In genomic region chr12:121632069-121632970, GRCh38 we compare ENCODE assay signal across 11 cellular contexts. TPM values are rescaled to one million over a fixed set of nuclear protein-coding genes. Genes with fewer than 3 reads are reported as not detected.
DNase-seq lines count a peak whose midpoint lies in the region; ATAC-seq, FAIRE-seq and TF ChIP-seq lines count a peak whose summit lies in the region.
"Had no signal": no experiment of that assay in that cellular context is flagged by ENCODE, and none has a peak within 500 bp of the region (broad histone marks: within the 10 kb centered on the region; RNA-seq: fewer than 3 reads in every experiment).

No MANE protein-coding gene starts in this region.

- H3K9me3 Mint-ChIP-seq in activated naive CD4-positive, alpha-beta T cell treated with anti-CD3 and anti-CD28 coated beads, Interleukin-2, amount 50 U/mL, for 24 hours, result no peaks in the 10 kb centered on the region

- H3K36me3 ChIP-seq in K562 (ENCODE audit: control insufficient read depth, insufficient read depth, low read length), result peaks cover 39% of the 10 kb centered on the region; the same call in 2 of the 3 replicates
- no peaks in the 10 kb centered on the region for H3K36me3 ChIP-seq in upper lobe of left lung

- no TSS peak for BruUV-seq in K562 (replicated peaks; lab: Mats Ljungman, UMichigan)

- H2AFZ ChIP-seq in K562 (ENCODE audit: low read depth, low read length), result no peak overlapping the region

- no peak for TF ChIP-seq RAD21 in K562 (CRISPR knock-in tag; conservative IDR thresholded peaks at IDR 0.05 in 1 of 2, IDR thresholded peaks at IDR 0.05 in 1 of 2)

- TF ChIP-seq EP300 in K562 (IDR thresholded peaks at IDR 0.05; ENCODE audit: low read length), result no peak
- TF ChIP-seq EP300 in upper lobe of left lung (IDR thresholded peaks at IDR 0.05), result no peak

- H3K4me1 ChIP-seq in K562 (replicated peaks in 1 of 2; ENCODE audit: control insufficient read depth in 2 of 2, insufficient read depth in 2 of 2, low read length in 2 of 2) (peaks cover 44 to 47% of the 10 kb centered on the region in 2 experiments), upper lobe of left lung (peaks cover 58 to 67% (median 59%) of the 10 kb centered on the region in 4 donors)

- CTCF ChIA-PET in K562 (lab: Yijun Ruan, JAX; ENCODE audit: low intra/inter-chr PET ratio), result no interaction called here

- no peaks in the 10 kb centered on the region for H3K9me1 ChIP-seq in K562 (ENCODE audit: control insufficient read depth, insufficient read depth, low read length)

- peaks cover 66% of the 10 kb centered on the region for H3K79me2 ChIP-seq in K562 (ENCODE audit: control insufficient read depth, insufficient read depth, low read length)

- H3K36me3 Mint-ChIP-seq in activated naive CD4-positive, alpha-beta T cell treated with anti-CD3 and anti-CD28 coated beads, Interleukin-2, amount 50 U/mL, for 24 hours, result peaks cover 12% of the 10 kb centered on the region

- TF ChIP-seq POLR2A in K562 (conservative IDR thresholded peaks at IDR 0.05) (no peak), upper lobe of left lung (IDR thresholded peaks at IDR 0.05) (no peak)

- TF ChIP-seq CTCF in K562 (IDR thresholded peaks at IDR 0.05 in 2 of 3, conservative IDR thresholded peaks at IDR 0.05 in 1 of 3; ENCODE audit: insufficient read depth in 2 of 3, low read depth in 1 of 3, low read length in 3 of 3), result no peak
- no peak for TF ChIP-seq CTCF in upper lobe of left lung (IDR thresholded peaks at IDR 0.05)

- FAIRE-seq in K562 (lab: Jason Lieb, UNC) (no peak), HTR-8/SVneo (lab: Jason Lieb, UNC) (no peak)

- H3K27me3 ChIP-seq in K562 (ENCODE audit: control insufficient read depth in 2 of 2, insufficient read depth in 2 of 2, low read length in 2 of 2), result no peaks in the 10 kb centered on the region
- no peaks in the 10 kb centered on the region for H3K27me3 ChIP-seq in upper lobe of left lung

- H4K20me1 ChIP-seq in K562 (replicated peaks; ENCODE audit: control insufficient read depth, insufficient read depth, low read length), result peaks cover 8% of the 10 kb centered on the region

- peak overlapping the region; percentile 75 for H3K4me3 Mint-ChIP-seq in activated naive CD4-positive, alpha-beta T cell treated with anti-CD3 and anti-CD28 coated beads, Interleukin-2, amount 50 U/mL, for 24 hours

- H3K4me2 ChIP-seq in K562 (ENCODE audit: insufficient read depth, low read length), result 0 out of 2 replicates have a peak overlapping the region, but pooled peaks have one; percentile 20

- 49% methylated on average over 11 of the region's 11 CpGs for WGBS in K562 (ENCODE audit: insufficient coverage, low coverage, missing lambda C conversion rate)
- 59 to 61% methylated on average over 11 of the region's 11 CpGs for WGBS in upper lobe of left lung, 2 donors

- intact Hi-C loops in K562 (cut with micrococcal nuclease), result no loop called here
- intact Hi-C loops in cardiac septum (cut with DNase I), result no loop called here

- H3K27me3 Mint-ChIP-seq in activated naive CD4-positive, alpha-beta T cell treated with anti-CD3 and anti-CD28 coated beads, Interleukin-2, amount 50 U/mL, for 24 hours, result no peaks in the 10 kb centered on the region

- H3K9me3 ChIP-seq in K562 (replicated peaks; ENCODE audit: control insufficient read depth, insufficient read depth, low read depth, low read length) (no peaks in the 10 kb centered on the region), upper lobe of left lung (no peaks in the 10 kb centered on the region)

- no peak overlapping the region for H3K4me3 ChIP-seq in K562
- no peak overlapping the region for H3K4me3 ChIP-seq in upper lobe of left lung

- DNase-seq in activated naive CD4-positive, alpha-beta T cell treated with anti-CD3 and anti-CD28 coated beads, Interleukin-2, amount 50 U/mL, for 16 hours, result no peak
- DNase-seq in K562 (ENCODE audit: extremely low read depth in 1 of 4, low spot score in 3 of 4) (peak in 1 of 4 experiments; percentile 14), myocyte (ENCODE audit: low read depth) (peak; percentile 45), upper lobe of left lung (no peak), HTR-8/SVneo (ENCODE audit: insufficient read length, low spot score) (no peak), cerebellar cortex (ENCODE audit: low spot score) (no peak), cardiac septum (ENCODE audit: low spot score) (no peak)
- DNase-seq: amniotic stem cell, NCI-H2227 treated with DMSO at 0.1 percent for 48 hours had no signal

- peak overlapping the region; percentile 92 for H3K27ac Mint-ChIP-seq in activated naive CD4-positive, alpha-beta T cell treated with anti-CD3 and anti-CD28 coated beads, Interleukin-2, amount 50 U/mL, for 24 hours

- peak overlapping the region in 1 of 2 experiments; percentile 82; a peak in 2 of 4 replicates for H3K9ac ChIP-seq in K562 (ENCODE audit: insufficient read depth in 1 of 2, low read depth in 2 of 2, low read length in 2 of 2)

- in situ Hi-C loops in K562 (cut with MboI), result no loop called here

- H3K27ac ChIP-seq in K562 (ENCODE audit: extremely low read depth, low read depth, low read length) (peak overlapping the region; percentile 73; the same call in 1 of the 3 replicates), upper lobe of left lung (peak overlapping the region; percentile 62 to 76 (median 72))
- H3K27ac ChIP-seq: C4-2B had no signal

- POLR2A ChIA-PET in K562 (lab: Yijun Ruan, JAX), result interaction anchor here (0.6 to 1.3 kb wide), 7 partner anchors 10 to 712 kb away, joined by 3 to 4 read pairs (median 3); no protein-coding TSS in a partner anchor

- peaks cover 76% of the 10 kb centered on the region for H3K4me1 Mint-ChIP-seq in activated naive CD4-positive, alpha-beta T cell treated with anti-CD3 and anti-CD28 coated beads, Interleukin-2, amount 50 U/mL, for 24 hours

- ATAC-seq in K562 (peak; percentile 7; the same call in 2 of the 3 replicates), upper lobe of left lung (ENCODE audit: low FRiP score in 2 of 2) (no peak)

RNA-seq across cellular contexts. Expression of gene ORAI1, which starts 6.0 kb away (rescaled TPM):
- 8.2 and 28.4 TPM in 2 replicates for total RNA-seq in K562 (2011; cell fraction: chromatin; rRNA removed; ENCODE audit: low replicate concordance)
- total RNA-seq in K562 (2011; cell fraction: nucleolus; rRNA removed), result 44.5 and 57.0 TPM in 2 replicates
- 25.6 and 29.5 TPM in 2 replicates for total RNA-seq in K562 (2011; cell fraction: nucleoplasm; rRNA removed)
- total RNA-seq in K562 (2014; rRNA removed) (9.8 and 13.2 TPM in 2 replicates), K562 (2014; rRNA removed; fragmentation: Illumina TruSeq; extraction: Trizol) (2.2 and 2.6 TPM in 2 replicates), K562 (2015; rRNA removed; fragmentation: Illumina TruSeq; extraction: Trizol) (9.3 and 9.4 TPM in 2 replicates), K562 (2021) (23.8 and 24.4 TPM in 2 replicates), myocyte (16.7 and 27.7 TPM in 2 replicates), upper lobe of left lung (10 to 100 TPM in 5 of 6 donors, 1 to 10 TPM in 1; 7.3 to 48.2 (median 34.3) TPM), cardiac septum (8.0 TPM)
- polyA plus RNA-seq in K562 (2011; rRNA removed) (9.3 and 15.7 TPM in 2 replicates), K562 (2014; fragmentation: Illumina TruSeq; extraction: Trizol) (5.5 and 16.0 TPM in 2 replicates), K562 (2014; fragmentation: Nextera tagmentation; extraction: Ambion mirVana) (1 to 10 TPM; 2.9 to 3.7 TPM), K562 (2014; rRNA removed) (18.1 and 26.9 TPM in 2 replicates)
- polyA plus RNA-seq in K562 (2011; cell fraction: cytosol; rRNA removed), result 18.2 and 58.0 TPM in 2 replicates
- polyA plus RNA-seq in K562 (2011; cell fraction: nucleus; rRNA removed), result 9.6 and 14.9 TPM in 2 replicates
- 25.0 and 36.1 TPM in 2 replicates for polyA plus RNA-seq in K562 (2012)
- 5.4 and 7.7 TPM in 2 replicates for polyA minus RNA-seq in K562 (2011; rRNA and poly(A)+ RNA removed)
- 29.4 and 32.0 TPM in 2 replicates for polyA minus RNA-seq in K562 (2011; cell fraction: cytosol; rRNA and poly(A)+ RNA removed)
- 7.9 and 9.3 TPM in 2 replicates for polyA minus RNA-seq in K562 (2011; cell fraction: nucleus; rRNA and poly(A)+ RNA removed)
- 13.9 TPM for polyA plus RNA-seq in myocyte (2012)

RNA-seq across cellular contexts. Expression of gene MORN3, which starts 37.1 kb away (rescaled TPM):
- total RNA-seq in K562 (2011; cell fraction: chromatin; rRNA removed; ENCODE audit: low replicate concordance), result 0.14 and 0.25 TPM in 2 replicates
- total RNA-seq in K562 (2011; cell fraction: nucleolus; rRNA removed), result 0.17 TPM in 1 of 2 replicates, not detected in the other
- 0.31 TPM in 1 of 2 replicates, not detected in the other for total RNA-seq in K562 (2011; cell fraction: nucleoplasm; rRNA removed)
- total RNA-seq in K562 (2014; rRNA removed), result 0.09 and 0.12 TPM in 2 replicates
- total RNA-seq in K562 (2014; rRNA removed; fragmentation: Illumina TruSeq; extraction: Trizol), result 0.22 and 0.26 TPM in 2 replicates
- 0.11 TPM in 2 replicates for total RNA-seq in K562 (2015; rRNA removed; fragmentation: Illumina TruSeq; extraction: Trizol)
- 0.22 TPM in 2 replicates for total RNA-seq in K562 (2021)
- 0.20 and 0.28 TPM in 2 replicates for polyA plus RNA-seq in K562 (2011; rRNA removed)
- polyA plus RNA-seq in K562 (2011; cell fraction: cytosol; rRNA removed), result 0.32 and 0.39 TPM in 2 replicates
- polyA plus RNA-seq in K562 (2011; cell fraction: nucleus; rRNA removed), result 0.07 and 0.29 TPM in 2 replicates
- polyA plus RNA-seq in K562 (2012), result 0.18 and 0.25 TPM in 2 replicates
- polyA plus RNA-seq in K562 (2014; fragmentation: Illumina TruSeq; extraction: Trizol), result 0.19 and 0.32 TPM in 2 replicates
- polyA plus RNA-seq in K562 (2014; fragmentation: Nextera tagmentation; extraction: Ambion mirVana), result under 1 TPM; 0.25 to 0.27 TPM
- 0.12 and 0.15 TPM in 2 replicates for polyA plus RNA-seq in K562 (2014; rRNA removed)
- 0.11 TPM in 1 of 2 replicates, not detected in the other for polyA minus RNA-seq in K562 (2011; rRNA and poly(A)+ RNA removed)
- not detected in 2 replicates for polyA minus RNA-seq in K562 (2011; cell fraction: cytosol; rRNA and poly(A)+ RNA removed)
- polyA minus RNA-seq in K562 (2011; cell fraction: nucleus; rRNA and poly(A)+ RNA removed), result not detected in 2 replicates
- not detected in 2 replicates for total RNA-seq in myocyte
- polyA plus RNA-seq in myocyte (2012), result 0.44 TPM
- 1 to 10 TPM in 5 of 6 donors, under 1 TPM in 1; 0.69 to 5.6 (median 1.2) TPM for total RNA-seq in upper lobe of left lung
- 0.08 TPM for total RNA-seq in cardiac septum

RNA-seq across cellular contexts. Expression of gene KDM2B, which starts 51.5 kb away (rescaled TPM):
- 59.2 and 97.9 TPM in 2 replicates for total RNA-seq in K562 (2011; cell fraction: chromatin; rRNA removed; ENCODE audit: low replicate concordance)
- total RNA-seq in K562 (2011; cell fraction: nucleolus; rRNA removed), result 48.7 and 51.7 TPM in 2 replicates
- 38.8 and 40.4 TPM in 2 replicates for total RNA-seq in K562 (2011; cell fraction: nucleoplasm; rRNA removed)
- 29.3 and 37.4 TPM in 2 replicates for total RNA-seq in K562 (2014; rRNA removed)
- total RNA-seq in K562 (2014; rRNA removed; fragmentation: Illumina TruSeq; extraction: Trizol), result 19.9 and 20.7 TPM in 2 replicates
- 22.5 and 23.0 TPM in 2 replicates for total RNA-seq in K562 (2015; rRNA removed; fragmentation: Illumina TruSeq; extraction: Trizol)
- total RNA-seq in K562 (2021), result 46.8 and 50.5 TPM in 2 replicates
- 17.8 and 29.3 TPM in 2 replicates for polyA plus RNA-seq in K562 (2011; rRNA removed)
- polyA plus RNA-seq in K562 (2011; cell fraction: cytosol; rRNA removed), result 17.5 and 31.8 TPM in 2 replicates
- 86.1 and 88.9 TPM in 2 replicates for polyA plus RNA-seq in K562 (2011; cell fraction: nucleus; rRNA removed)
- 41.7 and 43.1 TPM in 2 replicates for polyA plus RNA-seq in K562 (2012)
- 29.2 and 41.2 TPM in 2 replicates for polyA plus RNA-seq in K562 (2014; fragmentation: Illumina TruSeq; extraction: Trizol)
- polyA plus RNA-seq in K562 (2014; fragmentation: Nextera tagmentation; extraction: Ambion mirVana), result 1 to 10 TPM; 7.4 to 9.1 TPM
- polyA plus RNA-seq in K562 (2014; rRNA removed), result 29.4 and 33.6 TPM in 2 replicates
- 24.6 and 35.2 TPM in 2 replicates for polyA minus RNA-seq in K562 (2011; rRNA and poly(A)+ RNA removed)
- polyA minus RNA-seq in K562 (2011; cell fraction: cytosol; rRNA and poly(A)+ RNA removed), result 19.4 and 32.6 TPM in 2 replicates
- polyA minus RNA-seq in K562 (2011; cell fraction: nucleus; rRNA and poly(A)+ RNA removed), result 17.5 and 27.2 TPM in 2 replicates
- total RNA-seq in myocyte, result 22.0 and 32.4 TPM in 2 replicates
- 12.2 TPM for polyA plus RNA-seq in myocyte (2012)
- 10 to 100 TPM; 29.5 to 81.7 (median 34.2) TPM for total RNA-seq in upper lobe of left lung
- total RNA-seq in cardiac septum, result 10.1 TPM
